Comparison of ENCODE assay signal across 15 cellular contexts in the genomic region with DNA sequence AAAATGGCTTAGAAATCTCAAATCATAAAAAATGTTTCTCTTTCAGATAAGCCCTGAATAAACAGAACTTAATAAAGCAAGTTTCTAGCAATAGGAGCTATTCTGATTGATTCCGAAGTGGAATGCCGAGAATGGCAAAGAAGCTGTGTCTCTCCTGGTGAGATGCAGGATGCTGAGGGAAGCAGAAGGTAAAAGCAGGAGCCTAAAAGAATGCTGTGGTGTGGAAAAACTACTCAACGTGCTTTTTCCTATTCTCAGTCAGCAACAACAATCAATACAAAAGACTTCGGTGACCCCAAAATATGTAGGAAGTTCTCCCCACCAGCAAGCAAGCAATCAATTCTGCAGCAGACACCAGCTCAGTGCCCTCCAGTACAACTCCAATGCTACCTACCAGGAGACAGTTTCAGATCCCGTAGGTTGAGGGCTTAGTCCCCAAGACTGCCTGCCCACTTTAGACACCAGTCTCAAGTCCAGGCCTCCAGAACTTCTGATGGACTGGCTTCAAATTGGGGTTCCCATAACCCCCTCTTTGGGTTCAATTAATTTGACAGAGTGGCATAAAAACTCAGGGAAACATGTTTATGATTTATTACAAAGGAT.
"Had no signal": no experiment of that assay in that cellular context is flagged by ENCODE, and none has a peak within 500 bp of the region (broad histone marks: within the 10 kb centered on the region; RNA-seq: fewer than 3 reads in every experiment).

No MANE protein-coding gene starts in this region.

- H3K27me3 ChIP-seq: foreskin keratinocyte, sigmoid colon, transverse colon had no signal

- H3K27ac Mint-ChIP-seq: T-helper 1 cell treated with Interleukin-12 subunit alpha and Interleukin-12 subunit beta and Interleukin-4 antibody, amounts not matched to agents 30 μg/mL and 1 μg/mL, for 36 hours had no signal

- DNase-seq: activated CD4-positive, alpha-beta T cell treated with anti-CD3 and anti-CD28 coated beads, Interleukin-2, amount 50 U/mL, for 1 hour; activated gamma-delta T cell treated with Interleukin-2 at 50 U/mL for 16 hours; activated T-cell treated with anti-CD3 and anti-CD28 coated beads, Interleukin-2, amount 50 U/mL, for 1 hour; aorta; foreskin keratinocyte; sigmoid colon; stimulated activated CD4-positive, alpha-beta T cell treated with anti-CD3 and anti-CD28 coated beads, Interleukin-2, amount 100 ng/mL, for 24 hours; stimulated activated naive CD4-positive, alpha-beta T cell; substantia nigra; transverse colon had no signal

- FAIRE-seq: islet of Langerhans, TTC549 had no signal

- H3K9me3 ChIP-seq: sigmoid colon, transverse colon had no signal

- H3K27me3 Mint-ChIP-seq: memory B cell had no signal

- H3K27ac ChIP-seq: foreskin keratinocyte, sigmoid colon, transverse colon had no signal

- H3K9me3 Mint-ChIP-seq: memory B cell; neural crest cell; T-helper 1 cell treated with Interleukin-12 subunit alpha and Interleukin-12 subunit beta and Interleukin-4 antibody, amounts not matched to agents 30 μg/mL and 1 μg/mL, for 36 hours had no signal

- ATAC-seq: foreskin keratinocyte had no signal

- H3K4me3 ChIP-seq: sigmoid colon, transverse colon had no signal

- H3K4me3 Mint-ChIP-seq: memory B cell; T-helper 1 cell treated with Interleukin-12 subunit alpha and Interleukin-12 subunit beta and Interleukin-4 antibody, amounts not matched to agents 30 μg/mL and 1 μg/mL, for 36 hours had no signal
